ENCODE assay signal across 8 cellular contexts in genomic region chr16:87076950-87077749, GRCh38.
DNase-seq lines count a peak whose midpoint lies in the region; ATAC-seq and TF ChIP-seq lines count a peak whose summit lies in the region.

No MANE protein-coding gene starts in this region.

- no peak for TF ChIP-seq EP300 in Ishikawa (IDR thresholded peaks at IDR 0.05; ENCODE audit: borderline replicate concordance)

- peak; percentile 49 for TF ChIP-seq RAD21 in Ishikawa (IDR thresholded peaks at IDR 0.05; ENCODE audit: low read depth)

- ATAC-seq in HG02763 (IDR thresholded peaks at IDR 0.05; ENCODE audit: unreplicated experiment) (no peak), GM18907 (IDR thresholded peaks at IDR 0.05; ENCODE audit: unreplicated experiment) (no peak)

- peak; percentile 22 for DNase-seq in NCI-H2171 treated with DMSO at 0.1 percent for 48 hours (lab: John Stamatoyannopoulos, UW)
- DNase-seq in NCI-H2171 (lab: John Stamatoyannopoulos, UW): no peak
- peak; percentile 6 for DNase-seq in activated CD4-positive, alpha-beta T cell treated with anti-CD3 and anti-CD28 coated beads, Interleukin-2, amount 50 U/mL, for 1 hour
- peak; percentile 45 for DNase-seq in glomerular visceral epithelial cell (ENCODE audit: extremely low spot score)
- peak; percentile 13 for DNase-seq in stimulated activated CD4-positive, alpha-beta T cell treated with anti-CD3 and anti-CD28 coated beads, Interleukin-12 subunit alpha, Interleukin-12 subunit beta, amount 100 ng/mL, for 4 hours

TF ChIP-seq in Ishikawa, 13 proteins besides CTCF, POLR2A, EP300 and RAD21:
- TF ChIP-seq TEAD4 (IDR thresholded peaks at IDR 0.05) (no peak), TAF1 (IDR thresholded peaks at IDR 0.05; ENCODE audit: low read depth) (no peak), CEBPB (IDR thresholded peaks at IDR 0.05) (no peak), TCF12 (IDR thresholded peaks at IDR 0.05; ENCODE audit: low read depth) (no peak), YY1 (IDR thresholded peaks at IDR 0.05; ENCODE audit: low read depth) (no peak), NFIC (IDR thresholded peaks at IDR 0.05) (no peak), USF1 (IDR thresholded peaks at IDR 0.05) (no peak), FOXM1 (IDR thresholded peaks at IDR 0.05; ENCODE audit: borderline replicate concordance, low read depth) (no peak)
